ENCODE assay signal across 8 cellular contexts in genomic region chr15:92817339-92817886, GRCh38.
DNase-seq lines count a peak whose midpoint lies in the region; ATAC-seq and TF ChIP-seq lines count a peak whose summit lies in the region.

No MANE protein-coding gene starts in this region.

- peak overlapping the region; percentile 20; the same call in 1 of the 2 replicates for H2AFZ ChIP-seq in GM23338

- H3K9me3 Mint-ChIP-seq in GM23338 (no peaks in the 10 kb centered on the region), T-cell (no peaks in the 10 kb centered on the region)

- peaks cover 46% of the 10 kb centered on the region for H3K4me1 Mint-ChIP-seq in GM23338
- H3K4me1 Mint-ChIP-seq in T-cell = peaks cover 60 to 74% (median 65%) of the 10 kb centered on the region in 3 donors

- no peaks in the 10 kb centered on the region for H3K79me2 ChIP-seq in GM23338 (replicated peaks; ENCODE audit: insufficient read depth)

- H3K36me3 Mint-ChIP-seq in GM23338 (ENCODE audit: low read depth) (no peaks in the 10 kb centered on the region), T-cell (no peaks in the 10 kb centered on the region)

- H3K27me3 Mint-ChIP-seq in GM23338 (ENCODE audit: insufficient read depth, low read depth, poor library complexity) (peaks cover 12% of the 10 kb centered on the region), T-cell (no peaks in the 10 kb centered on the region)

- H3K4me2 ChIP-seq in GM23338 = no peak overlapping the region

- DNase-seq in Ammon's horn (ENCODE audit: low spot score) = peak; percentile 54
- no peak for DNase-seq in GM23338 (ENCODE audit: low spot score)
- DNase-seq in T-cell = no peak
- DNase-seq in inferior parietal cortex (ENCODE audit: extremely low spot score) = peak; percentile 33
- no peak for DNase-seq in SHP77 treated with DMSO at 0.1 percent for 48 hours (lab: John Stamatoyannopoulos, UW)
- no peak for DNase-seq in stimulated activated CD4-positive, alpha-beta T cell treated with anti-CD3 and anti-CD28 coated beads, Interleukin-1b, Interleukin-23, amount 100 ng/mL, for 48 hours
- no peak for DNase-seq in cerebellar nuclear complex (lab: John Stamatoyannopoulos, UW)
- no peak for DNase-seq in COR-L47 (lab: John Stamatoyannopoulos, UW)

- H3K9me2 ChIP-seq in GM23338 (ENCODE audit: insufficient read depth) = no peaks in the 10 kb centered on the region

- no peak overlapping the region for H3K4me3 ChIP-seq in GM23338

- ATAC-seq in GM23338 (no peak), T-cell (replicated peaks in 1 of 4) (no peak)

- no peaks in the 10 kb centered on the region for H3K36me3 ChIP-seq in GM23338 (ENCODE audit: insufficient read depth)

- no peaks in the 10 kb centered on the region for H4K20me1 ChIP-seq in GM23338 (replicated peaks; ENCODE audit: insufficient read depth)

- CTCF ChIA-PET in T-cell (lab: Charles Lee) = interaction anchor here in 1 of 2 donors (0.6 to 1.3 kb wide), 4 partner anchors 13 to 67 kb away, joined by 3 to 6 read pairs (median 4); no protein-coding TSS in a partner anchor

- no peak for TF ChIP-seq CTCF in GM23338 (conservative IDR thresholded peaks at IDR 0.05; ENCODE audit: low read depth in 2 of 2)

- no peak overlapping the region for H3K27ac ChIP-seq in GM23338 (ENCODE audit: low read depth)

- H3K27ac Mint-ChIP-seq in GM23338 = no peak overlapping the region
- peak overlapping the region; percentile 89 to 94 for H3K27ac Mint-ChIP-seq in T-cell

- peaks cover 6% of the 10 kb centered on the region; the same call in 1 of the 2 replicates for H3K27me3 ChIP-seq in GM23338 (ENCODE audit: insufficient read depth)

- H3F3A ChIP-seq in GM23338 (replicated peaks; ENCODE audit: low read depth) = no peaks in the 10 kb centered on the region

- peaks cover 45% of the 10 kb centered on the region for H3K4me1 ChIP-seq in GM23338 (ENCODE audit: insufficient read depth)

- POLR2A ChIA-PET in T-cell (lab: Charles Lee) = interaction anchor here (0.5 to 4.4 kb wide), 8 partner anchors 32 to 183 kb away, joined by 3 to 47 read pairs (median 4); no protein-coding TSS in a partner anchor

- H3K4me3 Mint-ChIP-seq in GM23338 (no peak overlapping the region; the same call in 2 of the 3 replicates), T-cell (peak overlapping the region; percentile 32 to 51 (median 45))

TF ChIP-seq in GM23338, 12 proteins besides CTCF, POLR2A, EP300 and RAD21:
- TF ChIP-seq NANOG (IDR thresholded peaks at IDR 0.05; ENCODE audit: borderline replicate concordance) = no peak
- no peak for TF ChIP-seq POLR2AphosphoS5 (IDR thresholded peaks at IDR 0.05; ENCODE audit: low read depth)
- TF ChIP-seq ZNF331 (CRISPR knock-in tag; IDR thresholded peaks at IDR 0.05; ENCODE audit: low read depth) = no peak
- TF ChIP-seq, protein P1, sequence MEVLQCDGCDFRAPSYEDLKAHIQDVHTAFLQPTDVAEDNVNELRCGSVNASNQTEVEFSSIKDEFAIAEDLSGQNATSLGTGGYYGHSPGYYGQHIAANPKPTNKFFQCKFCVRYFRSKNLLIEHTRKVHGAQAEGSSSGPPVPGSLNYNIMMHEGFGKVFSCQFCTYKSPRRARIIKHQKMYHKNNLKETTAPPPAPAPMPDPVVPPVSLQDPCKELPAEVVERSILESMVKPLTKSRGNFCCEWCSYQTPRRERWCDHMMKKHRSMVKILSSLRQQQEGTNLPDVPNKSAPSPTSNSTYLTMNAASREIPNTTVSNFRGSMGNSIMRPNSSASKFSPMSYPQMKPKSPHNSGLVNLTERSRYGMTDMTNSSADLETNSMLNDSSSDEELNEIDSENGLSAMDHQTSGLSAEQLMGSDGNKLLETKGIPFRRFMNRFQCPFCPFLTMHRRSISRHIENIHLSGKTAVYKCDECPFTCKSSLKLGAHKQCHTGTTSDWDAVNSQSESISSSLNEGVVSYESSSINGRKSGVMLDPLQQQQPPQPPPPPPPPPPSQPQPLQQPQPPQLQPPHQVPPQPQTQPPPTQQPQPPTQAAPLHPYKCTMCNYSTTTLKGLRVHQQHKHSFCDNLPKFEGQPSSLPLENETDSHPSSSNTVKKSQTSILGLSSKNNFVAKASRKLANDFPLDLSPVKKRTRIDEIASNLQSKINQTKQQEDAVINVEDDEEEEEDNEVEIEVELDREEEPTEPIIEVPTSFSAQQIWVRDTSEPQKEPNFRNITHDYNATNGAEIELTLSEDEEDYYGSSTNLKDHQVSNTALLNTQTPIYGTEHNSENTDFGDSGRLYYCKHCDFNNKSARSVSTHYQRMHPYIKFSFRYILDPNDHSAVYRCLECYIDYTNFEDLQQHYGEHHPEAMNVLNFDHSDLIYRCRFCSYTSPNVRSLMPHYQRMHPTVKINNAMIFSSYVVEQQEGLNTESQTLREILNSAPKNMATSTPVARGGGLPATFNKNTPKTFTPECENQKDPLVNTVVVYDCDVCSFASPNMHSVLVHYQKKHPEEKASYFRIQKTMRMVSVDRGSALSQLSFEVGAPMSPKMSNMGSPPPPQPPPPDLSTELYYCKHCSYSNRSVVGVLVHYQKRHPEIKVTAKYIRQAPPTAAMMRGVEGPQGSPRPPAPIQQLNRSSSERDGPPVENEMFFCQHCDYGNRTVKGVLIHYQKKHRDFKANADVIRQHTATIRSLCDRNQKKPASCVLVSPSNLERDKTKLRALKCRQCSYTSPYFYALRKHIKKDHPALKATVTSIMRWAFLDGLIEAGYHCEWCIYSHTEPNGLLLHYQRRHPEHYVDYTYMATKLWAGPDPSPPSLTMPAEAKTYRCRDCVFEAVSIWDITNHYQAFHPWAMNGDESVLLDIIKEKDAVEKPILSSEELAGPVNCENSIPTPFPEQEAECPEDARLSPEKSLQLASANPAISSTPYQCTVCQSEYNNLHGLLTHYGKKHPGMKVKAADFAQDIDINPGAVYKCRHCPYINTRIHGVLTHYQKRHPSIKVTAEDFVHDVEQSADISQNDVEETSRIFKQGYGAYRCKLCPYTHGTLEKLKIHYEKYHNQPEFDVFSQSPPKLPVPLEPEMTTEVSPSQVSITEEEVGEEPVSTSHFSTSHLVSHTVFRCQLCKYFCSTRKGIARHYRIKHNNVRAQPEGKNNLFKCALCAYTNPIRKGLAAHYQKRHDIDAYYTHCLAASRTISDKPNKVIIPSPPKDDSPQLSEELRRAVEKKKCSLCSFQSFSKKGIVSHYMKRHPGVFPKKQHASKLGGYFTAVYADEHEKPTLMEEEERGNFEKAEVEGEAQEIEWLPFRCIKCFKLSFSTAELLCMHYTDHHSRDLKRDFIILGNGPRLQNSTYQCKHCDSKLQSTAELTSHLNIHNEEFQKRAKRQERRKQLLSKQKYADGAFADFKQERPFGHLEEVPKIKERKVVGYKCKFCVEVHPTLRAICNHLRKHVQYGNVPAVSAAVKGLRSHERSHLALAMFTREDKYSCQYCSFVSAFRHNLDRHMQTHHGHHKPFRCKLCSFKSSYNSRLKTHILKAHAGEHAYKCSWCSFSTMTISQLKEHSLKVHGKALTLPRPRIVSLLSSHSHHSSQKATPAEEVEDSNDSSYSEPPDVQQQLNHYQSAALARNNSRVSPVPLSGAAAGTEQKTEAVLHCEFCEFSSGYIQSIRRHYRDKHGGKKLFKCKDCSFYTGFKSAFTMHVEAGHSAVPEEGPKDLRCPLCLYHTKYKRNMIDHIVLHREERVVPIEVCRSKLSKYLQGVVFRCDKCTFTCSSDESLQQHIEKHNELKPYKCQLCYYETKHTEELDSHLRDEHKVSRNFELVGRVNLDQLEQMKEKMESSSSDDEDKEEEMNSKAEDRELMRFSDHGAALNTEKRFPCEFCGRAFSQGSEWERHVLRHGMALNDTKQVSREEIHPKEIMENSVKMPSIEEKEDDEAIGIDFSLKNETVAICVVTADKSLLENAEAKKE (CRISPR knock-in tag; IDR thresholded peaks at IDR 0.05) = no peak
- TF ChIP-seq, protein P2, sequence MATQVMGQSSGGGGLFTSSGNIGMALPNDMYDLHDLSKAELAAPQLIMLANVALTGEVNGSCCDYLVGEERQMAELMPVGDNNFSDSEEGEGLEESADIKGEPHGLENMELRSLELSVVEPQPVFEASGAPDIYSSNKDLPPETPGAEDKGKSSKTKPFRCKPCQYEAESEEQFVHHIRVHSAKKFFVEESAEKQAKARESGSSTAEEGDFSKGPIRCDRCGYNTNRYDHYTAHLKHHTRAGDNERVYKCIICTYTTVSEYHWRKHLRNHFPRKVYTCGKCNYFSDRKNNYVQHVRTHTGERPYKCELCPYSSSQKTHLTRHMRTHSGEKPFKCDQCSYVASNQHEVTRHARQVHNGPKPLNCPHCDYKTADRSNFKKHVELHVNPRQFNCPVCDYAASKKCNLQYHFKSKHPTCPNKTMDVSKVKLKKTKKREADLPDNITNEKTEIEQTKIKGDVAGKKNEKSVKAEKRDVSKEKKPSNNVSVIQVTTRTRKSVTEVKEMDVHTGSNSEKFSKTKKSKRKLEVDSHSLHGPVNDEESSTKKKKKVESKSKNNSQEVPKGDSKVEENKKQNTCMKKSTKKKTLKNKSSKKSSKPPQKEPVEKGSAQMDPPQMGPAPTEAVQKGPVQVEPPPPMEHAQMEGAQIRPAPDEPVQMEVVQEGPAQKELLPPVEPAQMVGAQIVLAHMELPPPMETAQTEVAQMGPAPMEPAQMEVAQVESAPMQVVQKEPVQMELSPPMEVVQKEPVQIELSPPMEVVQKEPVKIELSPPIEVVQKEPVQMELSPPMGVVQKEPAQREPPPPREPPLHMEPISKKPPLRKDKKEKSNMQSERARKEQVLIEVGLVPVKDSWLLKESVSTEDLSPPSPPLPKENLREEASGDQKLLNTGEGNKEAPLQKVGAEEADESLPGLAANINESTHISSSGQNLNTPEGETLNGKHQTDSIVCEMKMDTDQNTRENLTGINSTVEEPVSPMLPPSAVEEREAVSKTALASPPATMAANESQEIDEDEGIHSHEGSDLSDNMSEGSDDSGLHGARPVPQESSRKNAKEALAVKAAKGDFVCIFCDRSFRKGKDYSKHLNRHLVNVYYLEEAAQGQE (IDR thresholded peaks at IDR 0.05; ENCODE audit: unreplicated experiment) = no peak
- no peak for TF ChIP-seq ZNF114 (CRISPR knock-in tag; IDR thresholded peaks at IDR 0.05)
- no peak for TF ChIP-seq ETS1 (IDR thresholded peaks at IDR 0.05)
- TF ChIP-seq JUNB (IDR thresholded peaks at IDR 0.05; ENCODE audit: unreplicated experiment) = no peak
- TF ChIP-seq STAT1 (IDR thresholded peaks at IDR 0.05; ENCODE audit: unreplicated experiment) = no peak
- no peak for TF ChIP-seq EZH2phosphoT487 (IDR thresholded peaks at IDR 0.05; ENCODE audit: unreplicated experiment)
- TF ChIP-seq EZH2 (IDR thresholded peaks at IDR 0.05; ENCODE audit: low read depth, unreplicated experiment) = no peak
- TF ChIP-seq CREB1 (CRISPR knock-in tag; IDR thresholded peaks at IDR 0.05; ENCODE audit: low read depth) = no peak

Comparison
In these comparisons a context has a peak if more than half of its experiments do, and no peak if none do; other contexts are left out.
1. DNase-seq: peak in Ammon's horn (single experiment) and inferior parietal cortex (single experiment); none in GM23338 (single experiment), T-cell (0 of 34), SHP77 treated with DMSO at 0.1 percent for 48 hours (single experiment), stimulated activated CD4-positive, alpha-beta T cell treated with anti-CD3 and anti-CD28 coated beads, Interleukin-1b, Interleukin-23, amount 100 ng/mL, for 48 hours (single experiment), cerebellar nuclear complex (0 of 2) and COR-L47 (single experiment).